In the genomic region with DNA sequence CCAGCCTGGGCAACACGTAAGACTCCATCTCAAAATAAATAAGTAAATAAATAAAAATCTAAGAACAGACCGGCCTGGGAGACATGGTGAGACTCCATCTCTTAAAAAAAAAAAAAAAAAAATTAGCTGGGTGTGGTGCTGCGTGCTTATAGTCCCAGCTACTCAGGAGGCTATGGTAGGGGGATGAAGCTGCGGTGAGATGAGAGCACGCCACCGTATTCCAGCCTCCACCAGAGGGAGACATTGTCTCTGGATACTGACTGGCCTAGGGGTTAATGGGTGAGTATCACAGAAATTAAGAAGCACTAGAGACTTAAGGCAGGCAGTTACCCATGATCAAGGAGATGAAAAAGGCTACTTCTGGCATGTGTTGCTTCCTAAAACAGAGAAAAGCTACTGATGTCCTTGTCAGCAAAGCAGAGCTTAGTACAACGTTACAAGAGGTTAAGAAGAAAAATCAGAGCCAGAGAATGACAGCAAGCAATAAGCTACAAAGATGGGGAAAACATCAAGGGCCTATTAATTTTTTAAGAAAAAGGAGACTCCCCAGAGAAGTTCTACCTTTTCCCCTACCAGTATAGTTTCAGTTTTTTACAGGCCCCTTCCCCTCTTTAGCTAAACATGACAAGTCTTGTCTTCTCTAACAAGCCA, we compare ENCODE assay signal across 8 cellular contexts. TPM values are rescaled to one million over a fixed set of nuclear protein-coding genes. Genes with fewer than 3 reads are reported as not detected.
A peak's percentile ranks its signal among the peaks of the same experiment; 100 is the strongest.
DNase-seq lines count a peak whose midpoint lies in the region; ATAC-seq, FAIRE-seq and TF ChIP-seq lines count a peak whose summit lies in the region.

No MANE protein-coding gene starts in this region.

- no peak overlapping the region for H3K27ac Mint-ChIP-seq in osteocyte (ENCODE audit: unreplicated experiment)

- peaks cover 77% of the 10 kb centered on the region for H3K36me3 ChIP-seq in upper lobe of right lung

- no peaks in the 10 kb centered on the region for H3K4me1 Mint-ChIP-seq in osteocyte (ENCODE audit: unreplicated experiment)

- no peak overlapping the region for H3K4me3 ChIP-seq in upper lobe of right lung

- no peak for FAIRE-seq in frontal cortex (lab: Jason Lieb, UNC)

- intact Hi-C loops in upper lobe of right lung (cut with DNase I) = no loop called here

- peaks cover 18% of the 10 kb centered on the region for H3K36me3 Mint-ChIP-seq in osteocyte (ENCODE audit: unreplicated experiment)

- peak; percentile 87 for TF ChIP-seq CTCF in LNCAP (IDR thresholded peaks at IDR 0.05)
- TF ChIP-seq CTCF in osteocyte (IDR thresholded peaks at IDR 0.05) = peak; percentile 83
- TF ChIP-seq CTCF in upper lobe of right lung (IDR thresholded peaks at IDR 0.05) = peak; percentile 73

- no peaks in the 10 kb centered on the region for H3K9me3 Mint-ChIP-seq in osteocyte (ENCODE audit: unreplicated experiment)

- DNase-seq in AG08396 (ENCODE audit: low spot score) (peak; percentile 66), GM19238 (ENCODE audit: insufficient read length, low spot score) (peak; percentile 50), RPMI8226 (peak; percentile 75), frontal cortex (ENCODE audit: low spot score in 2 of 2) (peak; percentile 39 to 46), osteocyte (ENCODE audit: extremely low spot score, unreplicated experiment) (no peak), upper lobe of right lung (peak; percentile 50)
- peak; percentile 53 for DNase-seq in activated effector memory CD4-positive, alpha-beta T cell treated with Interleukin-2 at 50 U/mL for 16 hours

- H3K27ac ChIP-seq in upper lobe of right lung = no peak overlapping the region

- ATAC-seq in upper lobe of right lung = peak; percentile 99

- no peak overlapping the region for H3K4me3 Mint-ChIP-seq in osteocyte (ENCODE audit: unreplicated experiment)

- H3K27me3 Mint-ChIP-seq in osteocyte (ENCODE audit: unreplicated experiment) = no peaks in the 10 kb centered on the region

- no peaks in the 10 kb centered on the region for H3K4me1 ChIP-seq in upper lobe of right lung

- no peaks in the 10 kb centered on the region for H3K9me3 ChIP-seq in upper lobe of right lung

- no peaks in the 10 kb centered on the region for H3K27me3 ChIP-seq in upper lobe of right lung

RNA-seq across cellular contexts. Expression of a gene that starts 8.6 kb away (rescaled TPM):
- total RNA-seq in frontal cortex (113 TPM), osteocyte (80.0 and 84.6 TPM in 2 replicates), upper lobe of right lung (248 TPM)
